ENCODE assay signal across 26 cellular contexts in genomic region chr9:120212853-120213200, GRCh38.
DNase-seq lines count a peak whose midpoint lies in the region; ATAC-seq and TF ChIP-seq lines count a peak whose summit lies in the region.
"Had no signal": no experiment of that assay in that cellular context is flagged by ENCODE, and none has a peak within 500 bp of the region (broad histone marks: within the 10 kb centered on the region; RNA-seq: fewer than 3 reads in every experiment).

No MANE protein-coding gene starts in this region.

- DNase-seq in body of pancreas (no peak), NCI-H446 treated with DMSO at 0.1 percent for 48 hours (lab: John Stamatoyannopoulos, UW) (no peak), NCI-H1105 treated with DMSO at 0.1 percent for 48 hours (lab: John Stamatoyannopoulos, UW) (no peak)
- DNase-seq: ACHN; activated CD4-positive, alpha-beta T cell treated with anti-CD3 and anti-CD28 coated beads, Interleukin-2, amount 50 U/mL, for 48 hours; activated effector memory CD4-positive, alpha-beta T cell treated with anti-CD3 and anti-CD28 coated beads, Interleukin-2, amount 50 U/mL, for 16 hours; dermis blood vessel endothelial cell; EL; foreskin fibroblast; H7; Kasumi-1; mucosa of descending colon; NCI-H187 treated with DMSO at 0.1 percent for 48 hours; NCI-H510A; posterior cingulate gyrus; testis had no signal

- no peaks in the 10 kb centered on the region for H3K9me3 ChIP-seq in body of pancreas
- H3K9me3 ChIP-seq: mucosa of descending colon, testis had no signal

- ATAC-seq in GM18858 (IDR thresholded peaks at IDR 0.05; ENCODE audit: unreplicated experiment) (peak; percentile 10), GM21390 (IDR thresholded peaks at IDR 0.05; ENCODE audit: unreplicated experiment) (peak; percentile 32), HG02884 (IDR thresholded peaks at IDR 0.05; ENCODE audit: unreplicated experiment) (peak; percentile 42), HG03565 (IDR thresholded peaks at IDR 0.05; ENCODE audit: unreplicated experiment) (peak; percentile 33), body of pancreas (no peak), GM19397 (IDR thresholded peaks at IDR 0.05; ENCODE audit: unreplicated experiment) (no peak)
- ATAC-seq: mucosa of descending colon; stimulated activated effector memory CD8-positive, alpha-beta T cell treated with anti-CD3 and anti-CD28 coated beads, Interleukin-12 subunit alpha, Interleukin-12 subunit beta, amount 100 ng/mL, for 72 hours had no signal

- intact Hi-C loops in body of pancreas (cut with DNase I), result no loop called here

- TF ChIP-seq CTCF in body of pancreas (IDR thresholded peaks at IDR 0.05), result no peak

- H3K36me3 ChIP-seq in body of pancreas (replicated peaks in 1 of 2; ENCODE audit: insufficient read depth in 1 of 2, low read depth in 2 of 2), result no peaks in the 10 kb centered on the region
- H3K36me3 ChIP-seq: cardiac muscle cell had no signal

- TF ChIP-seq POLR2A in body of pancreas (IDR thresholded peaks at IDR 0.05), result no peak

- no peak overlapping the region for H3K27ac ChIP-seq in body of pancreas
- H3K27ac ChIP-seq: C4-2B, cardiac muscle cell, epithelial cell of prostate, SK-N-MC, testis had no signal

- H3K4me3 ChIP-seq in body of pancreas, result no peak overlapping the region
- H3K4me3 ChIP-seq: cardiac muscle cell, mucosa of descending colon, SK-N-MC, testis had no signal

- H3K27me3 ChIP-seq in body of pancreas, result no peaks in the 10 kb centered on the region
- H3K27me3 ChIP-seq: cardiac muscle cell, testis had no signal

- H3K4me1 ChIP-seq in body of pancreas, result no peaks in the 10 kb centered on the region
- H3K4me1 ChIP-seq: testis had no signal

- WGBS in body of pancreas, 2 donors, result 38 to 40% methylated on average over 5 of the region's 5 CpGs

Comparison
In these comparisons a context has a peak if more than half of its experiments do, and no peak if none do; other contexts are left out.
1. ATAC-seq: peak in GM18858 (single experiment), GM21390 (single experiment), HG02884 (single experiment) and HG03565 (single experiment); none in body of pancreas (single experiment) and GM19397 (single experiment).